Comparison of ENCODE assay signal across 8 cellular contexts in the genomic region with DNA sequence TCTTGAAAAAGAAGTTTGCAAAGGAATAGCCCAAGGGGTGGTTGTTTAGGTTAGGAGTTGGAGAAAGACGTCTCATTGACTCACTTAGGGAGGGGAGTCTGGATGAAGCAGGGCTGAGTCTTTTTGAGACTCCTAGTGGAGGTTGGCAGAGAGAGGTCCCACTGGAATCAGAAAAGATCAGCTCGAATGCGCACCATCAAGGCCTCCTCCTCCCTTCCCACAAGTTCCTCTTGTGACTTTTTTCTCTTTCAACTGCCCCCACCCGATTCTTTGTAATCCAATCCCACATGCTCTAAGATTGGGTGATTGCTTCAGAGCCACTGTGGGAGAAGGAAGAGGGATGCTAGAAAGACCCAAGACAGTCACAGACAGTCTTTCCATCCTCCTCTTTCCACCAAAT. TPM values are rescaled to one million over a fixed set of nuclear protein-coding genes. Genes with fewer than 3 reads are reported as not detected.
DNase-seq lines count a peak whose midpoint lies in the region; ATAC-seq and TF ChIP-seq lines count a peak whose summit lies in the region.

No MANE protein-coding gene starts in this region.

- H3K27me3 ChIP-seq in H7 (ENCODE audit: control insufficient read depth, insufficient read depth, low read length) (peaks cover 7% of the 10 kb centered on the region), fibroblast of lung (ENCODE audit: control insufficient read depth, insufficient read depth, low read length) (no peaks in the 10 kb centered on the region), neuronal stem cell (ENCODE audit: control insufficient read depth in 3 of 3, insufficient read depth in 3 of 3, low read depth in 1 of 3, low read length in 3 of 3) (no peaks in the 10 kb centered on the region)

- no peak overlapping the region for H4K8ac ChIP-seq in neuronal stem cell (ENCODE audit: low read depth, low read length)

- H3K4me3 ChIP-seq in H7 (ENCODE audit: insufficient read depth, low read depth, low read length) (peak overlapping the region; percentile 86), fibroblast of lung (replicated peaks in 1 of 4; ENCODE audit: control extremely low read depth in 1 of 4, insufficient read depth in 1 of 4, low read depth in 3 of 4, low read length in 4 of 4) (peak overlapping the region; percentile 46 to 74 (median 58)), neuronal stem cell (ENCODE audit: low read length in 2 of 2) (peak overlapping the region in 1 of 2 donors; percentile 59)

- H3K4me2 ChIP-seq in fibroblast of lung (ENCODE audit: extremely low read depth, insufficient read depth, low read length) (peak overlapping the region; percentile 49), neuronal stem cell (ENCODE audit: insufficient read depth, low read length, poor library complexity, severe bottlenecking) (peak overlapping the region; percentile 84)

- no peak overlapping the region for H2BK120ac ChIP-seq in neuronal stem cell (ENCODE audit: low read depth, low read length)

- no peaks in the 10 kb centered on the region for H3K9me3 ChIP-seq in fibroblast of lung (ENCODE audit: control insufficient read depth, insufficient read depth, low read depth, low read length)
- H3K9me3 ChIP-seq in neuronal stem cell (replicated peaks in 1 of 2; ENCODE audit: control insufficient read depth in 2 of 2, insufficient read depth in 1 of 2, low read depth in 1 of 2, low read length in 2 of 2): no peaks in the 10 kb centered on the region

- peaks cover 2% of the 10 kb centered on the region for H3K79me2 ChIP-seq in fibroblast of lung (ENCODE audit: control insufficient read depth, insufficient read depth, low read length)

- ATAC-seq in SK-N-SH treated with all-trans-retinoic acid at 6 μM for 48 hours: peak; percentile 5; the same call in 1 of the 3 replicates

- TF ChIP-seq CTCF in fibroblast of lung (conservative IDR thresholded peaks at IDR 0.05 in 1 of 2, IDR thresholded peaks at IDR 0.05 in 1 of 2; ENCODE audit: low read depth in 1 of 2, low read length in 2 of 2): peak; percentile 12 to 22

- H3K14ac ChIP-seq in neuronal stem cell (ENCODE audit: low read length): no peak overlapping the region

- H3K79me1 ChIP-seq in neuronal stem cell (ENCODE audit: low read depth, low read length): peaks cover 7% of the 10 kb centered on the region

- no peak overlapping the region for H2BK5ac ChIP-seq in neuronal stem cell (ENCODE audit: low read length)

- H3K4ac ChIP-seq in neuronal stem cell (ENCODE audit: low read length): no peak overlapping the region

- no peaks in the 10 kb centered on the region for H4K20me1 ChIP-seq in fibroblast of lung (ENCODE audit: control insufficient read depth, extremely low read depth, insufficient read depth, low read length)

- no peak overlapping the region for H2AFZ ChIP-seq in fibroblast of lung (ENCODE audit: low read length)
- H2AFZ ChIP-seq in neuronal stem cell (ENCODE audit: low read length): no peak overlapping the region

- peaks cover 11% of the 10 kb centered on the region for H3K4me1 ChIP-seq in fibroblast of lung (ENCODE audit: control insufficient read depth, extremely low read depth, insufficient read depth, low read length)
- peaks cover 9 to 14% of the 10 kb centered on the region in 2 donors for H3K4me1 ChIP-seq in neuronal stem cell (ENCODE audit: control insufficient read depth in 2 of 2, insufficient read depth in 1 of 2, low read depth in 1 of 2, low read length in 2 of 2)

- peak overlapping the region; percentile 96 for H3K27ac ChIP-seq in fibroblast of lung (ENCODE audit: insufficient read depth, low read length)
- no peak overlapping the region for H3K27ac ChIP-seq in neuronal stem cell (replicated peaks; ENCODE audit: low read length)

- peak; percentile 68 for DNase-seq in H7
- peak; percentile 78 to 81 for DNase-seq in fibroblast of lung (ENCODE audit: low read depth in 2 of 2)
- DNase-seq in neuronal stem cell (ENCODE audit: low spot score): no peak
- no peak for DNase-seq in GOT3 (lab: John Stamatoyannopoulos, UW)
- DNase-seq in cerebellum (ENCODE audit: low spot score): no peak
- DNase-seq in activated CD4-positive, alpha-beta T cell treated with anti-CD3 and anti-CD28 coated beads for 48 hours: no peak
- no peak for DNase-seq in activated T-cell treated with anti-CD3 and anti-CD28 coated beads for 4 hours

- whole genome bisulfite sequencing in neuronal stem cell (ENCODE audit: extremely low coverage in 2 of 2, insufficient read length in 2 of 2, insufficient replicate concordance in 1 of 2), 2 donors: no CpG with 5 or more reads among the region's 4 CpGs

- H3K36me3 ChIP-seq in H7 (replicated peaks; ENCODE audit: control insufficient read depth, insufficient read depth, low read length) (peaks cover 13% of the 10 kb centered on the region), fibroblast of lung (ENCODE audit: control insufficient read depth, insufficient read depth, low read length) (peaks cover 22% of the 10 kb centered on the region), neuronal stem cell (replicated peaks in 1 of 2; ENCODE audit: control insufficient read depth in 2 of 2, insufficient read depth in 2 of 2, low read length in 2 of 2) (peaks cover 35 to 49% of the 10 kb centered on the region in 2 donors)

- H3K9ac ChIP-seq in fibroblast of lung (ENCODE audit: insufficient read depth, low read length) (peak overlapping the region; percentile 67), neuronal stem cell (ENCODE audit: low read depth, low read length, poor library complexity) (no peak overlapping the region)

- no peak overlapping the region for H3K23ac ChIP-seq in neuronal stem cell (ENCODE audit: low read depth, low read length, poor library complexity)

- H2BK12ac ChIP-seq in neuronal stem cell (ENCODE audit: low read length): no peak overlapping the region

- H3K18ac ChIP-seq in neuronal stem cell (ENCODE audit: low read length): no peak overlapping the region

- H2AK5ac ChIP-seq in neuronal stem cell (ENCODE audit: low read depth, low read length): no peak overlapping the region

- no peak overlapping the region for H2BK15ac ChIP-seq in neuronal stem cell (ENCODE audit: low read length)

- H4K91ac ChIP-seq in neuronal stem cell (ENCODE audit: low read depth, low read length, poor library complexity): no peak overlapping the region

TF ChIP-seq in SK-N-SH treated with all-trans-retinoic acid at 6 μM for 48 hours, 23 proteins besides CTCF, POLR2A, EP300 and RAD21 (continues in another document):
- TF ChIP-seq, protein P1, sequence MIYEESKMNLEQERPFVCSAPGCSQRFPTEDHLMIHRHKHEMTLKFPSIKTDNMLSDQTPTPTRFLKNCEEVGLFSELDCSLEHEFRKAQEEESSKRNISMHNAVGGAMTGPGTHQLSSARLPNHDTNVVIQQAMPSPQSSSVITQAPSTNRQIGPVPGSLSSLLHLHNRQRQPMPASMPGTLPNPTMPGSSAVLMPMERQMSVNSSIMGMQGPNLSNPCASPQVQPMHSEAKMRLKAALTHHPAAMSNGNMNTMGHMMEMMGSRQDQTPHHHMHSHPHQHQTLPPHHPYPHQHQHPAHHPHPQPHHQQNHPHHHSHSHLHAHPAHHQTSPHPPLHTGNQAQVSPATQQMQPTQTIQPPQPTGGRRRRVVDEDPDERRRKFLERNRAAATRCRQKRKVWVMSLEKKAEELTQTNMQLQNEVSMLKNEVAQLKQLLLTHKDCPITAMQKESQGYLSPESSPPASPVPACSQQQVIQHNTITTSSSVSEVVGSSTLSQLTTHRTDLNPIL (CRISPR knock-in tag; IDR thresholded peaks at IDR 0.05; ENCODE audit: low read depth): no peak

RNA-seq across cellular contexts. Expression of gene ARHGEF40, which starts 2.0 kb away (rescaled TPM):
- 63.9 and 82.1 TPM in 2 replicates for total RNA-seq in H7 (2014; rRNA removed; shearing (Covaris generic))
- total RNA-seq in fibroblast of lung (23.6 and 24.7 TPM in 2 replicates), cerebellum (27.2 TPM)
- polyA plus RNA-seq in fibroblast of lung: 18.2 and 34.6 TPM in 2 replicates
- 16.0 and 24.4 TPM in 2 replicates for polyA plus RNA-seq in fibroblast of lung (2012)
- polyA minus RNA-seq in fibroblast of lung (ENCODE audit: low replicate concordance): 93.2 and 115 TPM in 2 replicates
- polyA plus RNA-seq in neuronal stem cell (2013, experiment 1 of 2): 34.7 TPM
- 34.1 TPM for polyA plus RNA-seq in neuronal stem cell (2013, experiment 2 of 2)

RNA-seq across cellular contexts. Expression of gene RNASE8, which starts 14.5 kb away (rescaled TPM):
- not detected in 2 replicates for total RNA-seq in H7 (2014; rRNA removed; shearing (Covaris generic))
- total RNA-seq in fibroblast of lung: not detected in 2 replicates
- polyA plus RNA-seq in fibroblast of lung: not detected in 2 replicates
- polyA plus RNA-seq in fibroblast of lung (2012): not detected in 2 replicates
- not detected in 2 replicates for polyA minus RNA-seq in fibroblast of lung (ENCODE audit: low replicate concordance)
- polyA plus RNA-seq in neuronal stem cell (2013, experiment 1 of 2): not detected
- not detected for polyA plus RNA-seq in neuronal stem cell (2013, experiment 2 of 2)
- not detected for total RNA-seq in cerebellum

RNA-seq across cellular contexts. Expression of gene ZNF219, which starts 26.4 kb away (rescaled TPM):
- 71.2 and 90.3 TPM in 2 replicates for total RNA-seq in H7 (2014; rRNA removed; shearing (Covaris generic))
- total RNA-seq in fibroblast of lung (3.9 and 4.6 TPM in 2 replicates), cerebellum (15.0 TPM)
- polyA plus RNA-seq in fibroblast of lung: 2.2 and 2.4 TPM in 2 replicates
- polyA plus RNA-seq in fibroblast of lung (2012): 3.4 and 5.2 TPM in 2 replicates
- polyA minus RNA-seq in fibroblast of lung (ENCODE audit: low replicate concordance): 1.1 and 2.3 TPM in 2 replicates
- polyA plus RNA-seq in neuronal stem cell (2013, experiment 1 of 2): 197 TPM
- polyA plus RNA-seq in neuronal stem cell (2013, experiment 2 of 2): 195 TPM

RNA-seq across cellular contexts. Expression of gene TMEM253, which starts 28.8 kb away (rescaled TPM):
- 0.31 and 0.78 TPM in 2 replicates for total RNA-seq in H7 (2014; rRNA removed; shearing (Covaris generic))
- total RNA-seq in fibroblast of lung: not detected in 2 replicates
- polyA plus RNA-seq in fibroblast of lung: 0.05 and 0.11 TPM in 2 replicates
- 0.07 TPM in 1 of 2 replicates, not detected in the other for polyA plus RNA-seq in fibroblast of lung (2012)
- not detected in 2 replicates for polyA minus RNA-seq in fibroblast of lung (ENCODE audit: low replicate concordance)
- polyA plus RNA-seq in neuronal stem cell (2013, experiment 1 of 2): 2.3 TPM
- 2.2 TPM for polyA plus RNA-seq in neuronal stem cell (2013, experiment 2 of 2)
- total RNA-seq in cerebellum: not detected

RNA-seq across cellular contexts. Expression of gene RNASE7, which starts 29.9 kb away (rescaled TPM):
- total RNA-seq in H7 (2014; rRNA removed; shearing (Covaris generic)): not detected in 2 replicates
- not detected in 2 replicates for total RNA-seq in fibroblast of lung
- polyA plus RNA-seq in fibroblast of lung: not detected in 2 replicates
- not detected in 2 replicates for polyA plus RNA-seq in fibroblast of lung (2012)
- not detected in 2 replicates for polyA minus RNA-seq in fibroblast of lung (ENCODE audit: low replicate concordance)
- polyA plus RNA-seq in neuronal stem cell (2013, experiment 1 of 2): not detected
- not detected for polyA plus RNA-seq in neuronal stem cell (2013, experiment 2 of 2)
- not detected for total RNA-seq in cerebellum

Comparison
In these comparisons a context has a peak if more than half of its experiments do, and no peak if none do; other contexts are left out.
1. DNase-seq: peak in H7 (single experiment) and fibroblast of lung (2 of 2); none in neuronal stem cell (single experiment), GOT3 (single experiment), cerebellum (single experiment), activated CD4-positive, alpha-beta T cell treated with anti-CD3 and anti-CD28 coated beads for 48 hours (single experiment) and activated T-cell treated with anti-CD3 and anti-CD28 coated beads for 4 hours (single experiment).